8 cellular contexts compared by ENCODE assay signal in genomic region chr13:26971990-26972888, GRCh38.
DNase-seq lines count a peak whose midpoint lies in the region; ATAC-seq and TF ChIP-seq lines count a peak whose summit lies in the region.

No MANE protein-coding gene starts in this region.

- no peaks in the 10 kb centered on the region for H3K9me3 ChIP-seq in upper lobe of left lung

- WGBS in upper lobe of left lung, 2 donors = 32 to 41% methylated on average over 8 to 10 of the region's 10 CpGs

- peak overlapping the region; percentile 72 for H3K27ac Mint-ChIP-seq in activated CD8-positive, alpha-beta T cell treated with anti-CD3 and anti-CD28 coated beads, Interleukin-2, amount 10 ng/mL, durations not matched to agents 7 days and 5 days

- no peak for TF ChIP-seq POLR2A in upper lobe of left lung (IDR thresholded peaks at IDR 0.05)

- no peaks in the 10 kb centered on the region for H3K27me3 ChIP-seq in upper lobe of left lung

- peaks cover 0 to 16% (median 5%) of the 10 kb centered on the region in 4 donors for H3K4me1 ChIP-seq in upper lobe of left lung

- peak overlapping the region in 1 of 4 donors; percentile 30 for H3K27ac ChIP-seq in upper lobe of left lung

- H3K4me3 Mint-ChIP-seq in activated CD8-positive, alpha-beta T cell treated with anti-CD3 and anti-CD28 coated beads, Interleukin-2, amount 10 ng/mL, durations not matched to agents 7 days and 5 days = no peak overlapping the region

- H3K36me3 Mint-ChIP-seq in activated CD8-positive, alpha-beta T cell treated with anti-CD3 and anti-CD28 coated beads, Interleukin-2, amount 10 ng/mL, durations not matched to agents 7 days and 5 days (ENCODE audit: low read depth) = no peaks in the 10 kb centered on the region

- no peaks in the 10 kb centered on the region for H3K36me3 ChIP-seq in upper lobe of left lung

- ATAC-seq in HG02678 (IDR thresholded peaks at IDR 0.05; ENCODE audit: unreplicated experiment) = peak; percentile 73
- peak; percentile 81 for ATAC-seq in activated CD8-positive, alpha-beta T cell treated with anti-CD3 and anti-CD28 coated beads, Interleukin-2, amount 10 ng/mL, durations not matched to agents 7 days and 5 days
- ATAC-seq in upper lobe of left lung (ENCODE audit: low FRiP score in 2 of 2) = peak in 1 of 2 donors; percentile 1

- H3K9me3 Mint-ChIP-seq in activated CD8-positive, alpha-beta T cell treated with anti-CD3 and anti-CD28 coated beads, Interleukin-2, amount 10 ng/mL, durations not matched to agents 7 days and 5 days (ENCODE audit: insufficient read depth) = no peaks in the 10 kb centered on the region

- H3K27me3 Mint-ChIP-seq in activated CD8-positive, alpha-beta T cell treated with anti-CD3 and anti-CD28 coated beads, Interleukin-2, amount 10 ng/mL, durations not matched to agents 7 days and 5 days (ENCODE audit: low read depth) = peaks cover 1% of the 10 kb centered on the region

- peak in 5 of 6 experiments; percentile 20 to 55 (median 24) for TF ChIP-seq CTCF in upper lobe of left lung (IDR thresholded peaks at IDR 0.05)

- peak; percentile 99 for DNase-seq in DMS53 (lab: John Stamatoyannopoulos, UW)
- peak; percentile 68 to 89 for DNase-seq in NCI-H524 (lab: John Stamatoyannopoulos, UW)
- DNase-seq in activated CD8-positive, alpha-beta T cell treated with anti-CD3 and anti-CD28 coated beads, Interleukin-2, amount 10 ng/mL, durations not matched to agents 7 days and 5 days = peak; percentile 51
- DNase-seq in iPS-NIHi11 (ENCODE audit: low spot score) = peak; percentile 67
- peak in 1 of 2 donors; percentile 66 for DNase-seq in upper lobe of left lung
- no peak for DNase-seq in A172 (ENCODE audit: low spot score)
- no peak for DNase-seq in cortex of kidney (lab: John Stamatoyannopoulos, UW)

- TF ChIP-seq EP300 in upper lobe of left lung (IDR thresholded peaks at IDR 0.05) = no peak

- H3K4me3 ChIP-seq in upper lobe of left lung = no peak overlapping the region

- H3K4me1 Mint-ChIP-seq in activated CD8-positive, alpha-beta T cell treated with anti-CD3 and anti-CD28 coated beads, Interleukin-2, amount 10 ng/mL, durations not matched to agents 7 days and 5 days (ENCODE audit: low read depth) = peaks cover 3% of the 10 kb centered on the region

- POLR2A ChIA-PET in activated CD8-positive, alpha-beta T cell treated with anti-CD3 and anti-CD28 coated beads, Interleukin-2, amount 10 ng/mL, durations not matched to agents 7 days and 5 days (lab: Charles Lee) = interaction anchor here (1.0 kb wide), 1 partner anchor 13 kb away, joined by 3 read pairs; no protein-coding TSS in a partner anchor

- CTCF ChIA-PET in activated CD8-positive, alpha-beta T cell treated with anti-CD3 and anti-CD28 coated beads, Interleukin-2, amount 10 ng/mL, durations not matched to agents 7 days and 5 days (lab: Charles Lee) = interaction anchor here (0.6 to 2.6 kb wide), 10 partner anchors 11 to 390 kb away, joined by 3 to 19 read pairs (median 4); partner anchors contain the start of gene RASL11A

Comparison
In these comparisons a context has a peak if more than half of its experiments do, and no peak if none do; other contexts are left out.
1. DNase-seq: peak in DMS53 (single experiment), NCI-H524 (2 of 2), activated CD8-positive, alpha-beta T cell treated with anti-CD3 and anti-CD28 coated beads, Interleukin-2, amount 10 ng/mL, durations not matched to agents 7 days and 5 days (single experiment) and iPS-NIHi11 (single experiment); none in A172 (single experiment) and cortex of kidney (single experiment).